Comparison of ENCODE assay signal across 8 cellular contexts in the genomic region with DNA sequence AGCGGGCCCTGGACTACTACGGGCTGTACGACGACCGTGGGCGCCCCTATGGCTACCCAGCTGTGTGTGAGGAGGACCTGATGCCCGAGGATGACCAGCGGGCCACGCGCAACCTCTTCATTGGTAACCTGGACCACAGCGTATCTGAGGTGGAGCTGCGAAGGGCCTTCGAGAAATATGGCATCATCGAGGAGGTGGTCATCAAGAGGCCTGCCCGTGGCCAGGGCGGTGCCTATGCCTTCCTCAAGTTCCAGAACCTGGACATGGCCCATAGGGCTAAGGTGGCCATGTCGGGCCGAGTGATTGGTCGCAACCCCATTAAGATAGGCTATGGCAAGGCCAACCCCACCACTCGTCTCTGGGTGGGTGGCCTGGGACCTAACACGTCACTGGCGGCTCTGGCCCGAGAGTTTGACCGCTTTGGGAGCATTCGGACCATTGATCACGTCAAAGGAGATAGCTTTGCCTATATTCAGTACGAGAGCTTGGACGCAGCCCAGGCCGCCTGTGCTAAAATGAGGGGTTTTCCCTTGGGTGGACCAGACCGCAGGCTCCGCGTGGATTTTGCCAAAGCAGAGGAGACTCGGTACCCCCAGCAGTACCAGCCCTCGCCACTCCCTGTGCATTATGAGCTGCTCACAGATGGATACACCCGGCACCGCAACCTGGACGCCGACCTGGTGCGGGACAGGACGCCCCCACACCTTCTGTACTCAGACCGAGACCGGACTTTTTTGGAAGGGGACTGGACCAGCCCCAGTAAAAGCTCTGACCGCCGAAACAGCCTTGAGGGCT. TPM values are rescaled to one million over a fixed set of nuclear protein-coding genes. Genes with fewer than 3 reads are reported as not detected.
DNase-seq lines count a peak whose midpoint lies in the region; ATAC-seq and TF ChIP-seq lines count a peak whose summit lies in the region.

No MANE protein-coding gene starts in this region.

- H3F3A ChIP-seq in GM23248 (ENCODE audit: insufficient read depth) = peaks cover 24% of the 10 kb centered on the region

- no peak for TF ChIP-seq POLR2A in sigmoid colon (IDR thresholded peaks at IDR 0.05)

- in situ Hi-C loops in GM23248 (cut with MboI) = no loop called here

- peaks cover 64% of the 10 kb centered on the region for H3K79me2 ChIP-seq in GM23248 (ENCODE audit: insufficient read depth)

- H3K9me2 ChIP-seq in GM23248 (ENCODE audit: insufficient read depth) = no peaks in the 10 kb centered on the region

- H3K9me3 Mint-ChIP-seq in activated CD4-positive, alpha-beta memory T cell treated with anti-CD3 and anti-CD28 coated beads, Interleukin-2, amount 10 ng/mL, durations not matched to agents 7 days and 5 days = no peaks in the 10 kb centered on the region

- no peaks in the 10 kb centered on the region for H3K27me3 Mint-ChIP-seq in activated CD4-positive, alpha-beta memory T cell treated with anti-CD3 and anti-CD28 coated beads, Interleukin-2, amount 10 ng/mL, durations not matched to agents 7 days and 5 days

- H3K4me3 ChIP-seq in GM23248 (peak overlapping the region; percentile 77), heart right ventricle (peak overlapping the region; percentile 36 to 76 (median 68)), sigmoid colon (peak overlapping the region; percentile 47 to 87 (median 80))

- H3K4me1 Mint-ChIP-seq in activated CD4-positive, alpha-beta memory T cell treated with anti-CD3 and anti-CD28 coated beads, Interleukin-2, amount 10 ng/mL, durations not matched to agents 7 days and 5 days = peaks cover 78% of the 10 kb centered on the region

- intact Hi-C loops in heart right ventricle (cut with DNase I) (loop anchor here in 8 of 10 donors (5.0 to 10.0 kb wide), 5 partner anchors 105 to 292 kb away; partner anchors contain the start of genes TEX264 (in 3 of the 8) and DCAF1 (in 2 of the 8)), sigmoid colon (cut with DNase I) (loop anchor here (10.0 kb wide), 2 partner anchors 572 to 1038 kb away; partner anchors contain the start of genes CYB561D2, NPRL2, PCBP4 and TMEM115)

- H3K4me3 Mint-ChIP-seq in activated CD4-positive, alpha-beta memory T cell treated with anti-CD3 and anti-CD28 coated beads, Interleukin-2, amount 10 ng/mL, durations not matched to agents 7 days and 5 days = peak overlapping the region; percentile 83

- peaks cover 23% of the 10 kb centered on the region for H3K4me1 ChIP-seq in GM23248 (ENCODE audit: insufficient read depth)
- H3K4me1 ChIP-seq in heart right ventricle = peaks cover 26 to 91% (median 85%) of the 10 kb centered on the region in 9 donors
- H3K4me1 ChIP-seq in sigmoid colon = peaks cover 0 to 72% (median 54%) of the 10 kb centered on the region in 4 donors

- H3K9me3 ChIP-seq in GM23248 (ENCODE audit: low read depth) = no peaks in the 10 kb centered on the region
- no peaks in the 10 kb centered on the region for H3K9me3 ChIP-seq in heart right ventricle
- H3K9me3 ChIP-seq in sigmoid colon = no peaks in the 10 kb centered on the region

- H2AFZ ChIP-seq in GM23248 = no peak overlapping the region

- ATAC-seq in heart right ventricle = peak in 1 of 8 donors; percentile 1
- ATAC-seq in GM18870 (IDR thresholded peaks at IDR 0.05; ENCODE audit: unreplicated experiment) = no peak
- ATAC-seq in HG03457 (IDR thresholded peaks at IDR 0.05; ENCODE audit: unreplicated experiment) = no peak
- ATAC-seq in omental fat pad (ENCODE audit: low FRiP score) = no peak

- peaks cover 64% of the 10 kb centered on the region for H3K36me3 Mint-ChIP-seq in activated CD4-positive, alpha-beta memory T cell treated with anti-CD3 and anti-CD28 coated beads, Interleukin-2, amount 10 ng/mL, durations not matched to agents 7 days and 5 days (ENCODE audit: low read depth)

- H4K20me1 ChIP-seq in GM23248 (ENCODE audit: insufficient read depth) = no peaks in the 10 kb centered on the region; the same call in 1 of the 2 replicates

- no peaks in the 10 kb centered on the region for H3K27me3 ChIP-seq in GM23248 (replicated peaks; ENCODE audit: insufficient read depth)
- H3K27me3 ChIP-seq in heart right ventricle = no peaks in the 10 kb centered on the region
- no peaks in the 10 kb centered on the region for H3K27me3 ChIP-seq in sigmoid colon

- H3K27ac Mint-ChIP-seq in activated CD4-positive, alpha-beta memory T cell treated with anti-CD3 and anti-CD28 coated beads, Interleukin-2, amount 10 ng/mL, durations not matched to agents 7 days and 5 days = peak overlapping the region; percentile 56

- no peak for TF ChIP-seq EP300 in sigmoid colon (IDR thresholded peaks at IDR 0.05)

- no peak for TF ChIP-seq CTCF in heart right ventricle (IDR thresholded peaks at IDR 0.05)
- no peak for TF ChIP-seq CTCF in sigmoid colon (IDR thresholded peaks at IDR 0.05)
- no peak for TF ChIP-seq CTCF in omental fat pad (IDR thresholded peaks at IDR 0.05)

- H3K4me2 ChIP-seq in GM23248 (ENCODE audit: unreplicated experiment) = peak overlapping the region; percentile 80

- POLR2A ChIA-PET in activated CD4-positive, alpha-beta memory T cell treated with anti-CD3 and anti-CD28 coated beads, Interleukin-2, amount 10 ng/mL, durations not matched to agents 7 days and 5 days (lab: Charles Lee) = interaction anchor here (0.7 to 4.6 kb wide), 9 partner anchors 8 to 822 kb away, joined by 3 to 30 read pairs (median 5); partner anchors contain the start of gene MANF

- peak overlapping the region; percentile 94 for H3K9ac ChIP-seq in GM23248

- H3K36me3 ChIP-seq in GM23248 (ENCODE audit: low read depth) (peaks cover 17% of the 10 kb centered on the region), heart right ventricle (peaks cover 0 to 84% (median 40%) of the 10 kb centered on the region in 9 donors), sigmoid colon (peaks cover 21 to 65% (median 46%) of the 10 kb centered on the region in 4 donors)

- CTCF ChIA-PET in activated CD4-positive, alpha-beta memory T cell treated with anti-CD3 and anti-CD28 coated beads, Interleukin-2, amount 10 ng/mL, durations not matched to agents 7 days and 5 days (lab: Charles Lee) = no interaction called here

- DNase-seq in GM23248 (no peak), heart right ventricle (no peak), sigmoid colon (no peak), UCSD-AML1 (lab: John Stamatoyannopoulos, UW; ENCODE audit: unreplicated experiment) (no peak), omental fat pad (ENCODE audit: low spot score) (no peak)
- no peak for DNase-seq in activated CD4-positive, alpha-beta memory T cell treated with anti-CD3 and anti-CD28 coated beads, Interleukin-2, amount 10 ng/mL, durations not matched to agents 7 days and 5 days

- WGBS in GM23248 (ENCODE audit: low coverage in 1 of 2, low lambda C conversion rate in 2 of 2, missing lambda C conversion rate in 2 of 2), 2 experiments = 85 to 87% methylated on average over 39 to 44 of the region's 44 CpGs
- WGBS in heart right ventricle, 2 donors = 82 to 89% methylated on average over 44 of the region's 44 CpGs
- 76 to 86% methylated on average over 44 of the region's 44 CpGs for WGBS in sigmoid colon, 2 donors

- peak overlapping the region; percentile 86 for H3K27ac ChIP-seq in GM23248
- peak overlapping the region in 9 of 10 donors; percentile 80 to 97 (median 91) for H3K27ac ChIP-seq in heart right ventricle
- peak overlapping the region; percentile 85 to 95 (median 90) for H3K27ac ChIP-seq in sigmoid colon

RNA-seq across cellular contexts. Expression of gene RBM15B, which starts 1.4 kb away (rescaled TPM):
- 21.2 and 21.6 TPM in 2 replicates for total RNA-seq in GM23248 (2014; rRNA removed; shearing (Covaris generic))
- polyA plus RNA-seq in GM23248 (2016; fragmentation: Nextera tagmentation; extraction: Ambion mirVana) (11.9 and 13.3 TPM in 2 replicates), heart right ventricle (10 to 100 TPM in 1 of 2 donors, 1 to 10 TPM in 1; 3.6 to 10.4 TPM), sigmoid colon (10 to 100 TPM in 2 of 3 donors, 1 to 10 TPM in 1; 9.6 to 19.5 (median 11.6) TPM)
- 10 to 100 TPM; 24.5 to 25.4 TPM for total RNA-seq in activated CD4-positive, alpha-beta memory T cell treated with anti-CD3 and anti-CD28 coated beads, Interleukin-2, amount 10 ng/mL, durations not matched to agents 7 days and 5 days
- total RNA-seq in heart right ventricle (10 to 100 TPM; 11.3 to 17.1 (median 13.7) TPM), sigmoid colon (10 to 100 TPM; 18.9 to 29.5 (median 23.9) TPM), omental fat pad (10 to 100 TPM; 25.1 to 39.0 (median 27.8) TPM)

RNA-seq across cellular contexts. Expression of gene MANF, which starts 7.4 kb away (rescaled TPM):
- total RNA-seq in GM23248 (2014; rRNA removed; shearing (Covaris generic)) = 60.1 and 61.2 TPM in 2 replicates
- polyA plus RNA-seq in GM23248 (2016; fragmentation: Nextera tagmentation; extraction: Ambion mirVana) (31.1 and 35.8 TPM in 2 replicates), heart right ventricle (100 to 1,000 TPM in 1 of 2 donors, 10 to 100 TPM in 1; 19.1 to 150 TPM), sigmoid colon (100 to 1,000 TPM in 1 of 3 donors, 10 to 100 TPM in 2; 16.8 to 138 (median 28.2) TPM)
- total RNA-seq in activated CD4-positive, alpha-beta memory T cell treated with anti-CD3 and anti-CD28 coated beads, Interleukin-2, amount 10 ng/mL, durations not matched to agents 7 days and 5 days = 100 to 1,000 TPM; 143 to 149 TPM
- total RNA-seq in heart right ventricle (10 to 100 TPM; 33.8 to 82.3 (median 45.1) TPM), sigmoid colon (10 to 100 TPM; 12.2 to 26.2 (median 20.5) TPM), omental fat pad (10 to 100 TPM; 27.0 to 54.7 (median 39.4) TPM)
